Comparison of ENCODE assay signal across 12 cellular contexts in genomic region chr19:38695319-38695683, GRCh38. TPM values are rescaled to one million over a fixed set of nuclear protein-coding genes. Genes with fewer than 3 reads are reported as not detected.
DNase-seq lines count a peak whose midpoint lies in the region; ATAC-seq, FAIRE-seq and TF ChIP-seq lines count a peak whose summit lies in the region.
"Had no signal": no experiment of that assay in that cellular context is flagged by ENCODE, and none has a peak within 500 bp of the region (broad histone marks: within the 10 kb centered on the region; RNA-seq: fewer than 3 reads in every experiment).

No MANE protein-coding gene starts in this region.

- ATAC-seq in A549 (no peak), natural killer cell (no peak), HG02884 (IDR thresholded peaks at IDR 0.05; ENCODE audit: unreplicated experiment) (no peak), GM19455 (IDR thresholded peaks at IDR 0.05; ENCODE audit: unreplicated experiment) (no peak)
- ATAC-seq in activated CD4-positive, CD25-positive, alpha-beta regulatory T cell treated with anti-CD3 and anti-CD28 coated beads, Interleukin-2, amount 50 U/mL, for 24 hours = no peak

- H3K9me3 Mint-ChIP-seq in dendritic cell treated with granulocyte-macrophage colony-stimulating factor and Interleukin-4, amounts not matched to agents 40 ng/mL and 50 ng/mL, for 4 days = no peaks in the 10 kb centered on the region
- H3K9me3 Mint-ChIP-seq in natural killer cell = no peaks in the 10 kb centered on the region

- 87% methylated on average over 9 of the region's 9 CpGs for WGBS in A549 (ENCODE audit: missing lambda C conversion rate)

- intact Hi-C loops in dendritic cell treated with granulocyte-macrophage colony-stimulating factor and Interleukin-4, amounts not matched to agents 40 ng/mL and 50 ng/mL, for 4 days (cut with micrococcal nuclease) = no loop called here
- intact Hi-C loops in natural killer cell (cut with micrococcal nuclease) = loop anchor here (5.0 kb wide), 1 partner anchor 37 kb away; no protein-coding TSS in a partner anchor

- FAIRE-seq in A549 (lab: Jason Lieb, UNC) = peak; percentile 85

- peaks cover 92% of the 10 kb centered on the region for H3K4me1 Mint-ChIP-seq in dendritic cell treated with granulocyte-macrophage colony-stimulating factor and Interleukin-4, amounts not matched to agents 40 ng/mL and 50 ng/mL, for 4 days (ENCODE audit: low read depth)
- peaks cover 90 to 93% of the 10 kb centered on the region in 2 donors for H3K4me1 Mint-ChIP-seq in natural killer cell

- H3K4me1 ChIP-seq in A549 = peaks cover 100% of the 10 kb centered on the region

- peak overlapping the region; percentile 85 for H3K27ac Mint-ChIP-seq in dendritic cell treated with granulocyte-macrophage colony-stimulating factor and Interleukin-4, amounts not matched to agents 40 ng/mL and 50 ng/mL, for 4 days
- peak overlapping the region; percentile 89 to 93 for H3K27ac Mint-ChIP-seq in natural killer cell

- no peaks in the 10 kb centered on the region for H3K9me3 ChIP-seq in A549

- no peak overlapping the region for H3K4me2 ChIP-seq in A549

- no peak overlapping the region for H3K4me3 ChIP-seq in A549

- POLR2A ChIA-PET in A549 (lab: Yijun Ruan, JAX) = no interaction called here

- TF ChIP-seq EP300 in A549 (IDR thresholded peaks at IDR 0.05) = no peak

- TF ChIP-seq CTCF in A549 (IDR thresholded peaks at IDR 0.05) = no peak
- no peak for TF ChIP-seq CTCF in natural killer cell (IDR thresholded peaks at IDR 0.05)

- peak overlapping the region; percentile 93 to 94 for H3K27ac ChIP-seq in A549
- H3K27ac ChIP-seq: C4-2B had no signal

- TF ChIP-seq RAD21 in A549 (conservative IDR thresholded peaks at IDR 0.05 in 1 of 2, IDR thresholded peaks at IDR 0.05 in 1 of 2) = no peak

- no peaks in the 10 kb centered on the region for H3K27me3 Mint-ChIP-seq in dendritic cell treated with granulocyte-macrophage colony-stimulating factor and Interleukin-4, amounts not matched to agents 40 ng/mL and 50 ng/mL, for 4 days
- H3K27me3 Mint-ChIP-seq in natural killer cell (ENCODE audit: low read depth in 2 of 2) = no peaks in the 10 kb centered on the region

- CTCF ChIA-PET in A549 (lab: Yijun Ruan, JAX) = interaction anchor here (0.8 to 33.1 kb wide), 9 partner anchors 10 to 235 kb away, joined by 3 to 764 read pairs (median 3); partner anchors contain the start of genes MRPS12 and SARS2

- H3K36me3 Mint-ChIP-seq in dendritic cell treated with granulocyte-macrophage colony-stimulating factor and Interleukin-4, amounts not matched to agents 40 ng/mL and 50 ng/mL, for 4 days (ENCODE audit: low read depth) = peaks cover 55% of the 10 kb centered on the region
- H3K36me3 Mint-ChIP-seq in natural killer cell = no peaks in the 10 kb centered on the region

- DNase-seq in A549 (ENCODE audit: low read depth in 1 of 2, low spot score in 1 of 2) = no peak
- DNase-seq in Kasumi-1 (lab: John Stamatoyannopoulos, UW) = peak; percentile 5 to 14
- DNase-seq in natural killer cell = no peak
- no peak for DNase-seq in kidney glomerular epithelial cell (lab: John Stamatoyannopoulos, UW)
- DNase-seq: effector memory CD4-positive, alpha-beta T cell; midbrain; NCI-H774 had no signal

- peak overlapping the region; percentile 66 for H3K4me3 Mint-ChIP-seq in dendritic cell treated with granulocyte-macrophage colony-stimulating factor and Interleukin-4, amounts not matched to agents 40 ng/mL and 50 ng/mL, for 4 days
- H3K4me3 Mint-ChIP-seq in natural killer cell = peak overlapping the region; percentile 75

- TF ChIP-seq POLR2A in A549 (IDR thresholded peaks at IDR 0.05; ENCODE audit: low read length) = no peak

TF ChIP-seq in A549, 52 proteins besides CTCF, POLR2A, EP300 and RAD21:
- TF ChIP-seq SREBF2 (IDR thresholded peaks at IDR 0.05) (no peak), CEBPB (IDR thresholded peaks at IDR 0.05) (no peak), KDM5A (IDR thresholded peaks at IDR 0.05) (no peak), ZFP36 (IDR thresholded peaks at IDR 0.05; ENCODE audit: borderline replicate concordance, partially characterized antibody) (no peak), RARB (CRISPR knock-in tag; IDR thresholded peaks at IDR 0.05) (no peak; the same call in 1 of the 2 replicates), HEYL (CRISPR knock-in tag; IDR thresholded peaks at IDR 0.05) (no peak), ATOH8 (CRISPR knock-in tag; IDR thresholded peaks at IDR 0.05; ENCODE audit: low read depth) (no peak), KDM1A (IDR thresholded peaks at IDR 0.05; ENCODE audit: low read depth) (no peak), CBX8 (IDR thresholded peaks at IDR 0.05) (no peak), RNF2 (IDR thresholded peaks at IDR 0.05; ENCODE audit: borderline replicate concordance, low read depth) (no peak), BCL3 (IDR thresholded peaks at IDR 0.05) (no peak), PHF8 (IDR thresholded peaks at IDR 0.05; ENCODE audit: borderline replicate concordance, low read depth) (no peak), CHD4 (IDR thresholded peaks at IDR 0.05; ENCODE audit: borderline replicate concordance) (no peak), ZSCAN20 (CRISPR knock-in tag; IDR thresholded peaks at IDR 0.05) (no peak)

RNA-seq across cellular contexts. Expression of gene ACTN4, which starts 47.9 kb away (rescaled TPM):
- 605 and 614 TPM in 2 replicates for polyA plus RNA-seq in A549 (2011; rRNA removed)
- 1,005 and 1,074 TPM in 2 replicates for polyA plus RNA-seq in A549 (2012; cell fraction: cytosol; rRNA removed)
- polyA plus RNA-seq in A549 (2012; cell fraction: nucleus; rRNA removed) = 3,482 and 4,263 TPM in 2 replicates
- 967 to 1,087 TPM (median 1,011 TPM) in 3 replicates for polyA plus RNA-seq in A549 (2017; fragmentation: RNase III; extraction: RNeasy Plus Mini Kit Qiagen cat#74134 plus additional on column Dnase treatment)
- 488 and 611 TPM in 2 replicates for polyA minus RNA-seq in A549 (2011; rRNA and poly(A)+ RNA removed)
- total RNA-seq in natural killer cell = 100 to 1,000 TPM; 443 to 595 (median 541) TPM

RNA-seq across cellular contexts. Expression of gene CAPN12, which starts 49.0 kb away (rescaled TPM):
- polyA plus RNA-seq in A549 (2011; rRNA removed) (10.0 and 12.3 TPM in 2 replicates), A549 (2017; fragmentation: RNase III; extraction: RNeasy Plus Mini Kit Qiagen cat#74134 plus additional on column Dnase treatment) (8.6 to 11.7 TPM (median 11.0 TPM) in 3 replicates)
- 10.0 and 10.2 TPM in 2 replicates for polyA plus RNA-seq in A549 (2012; cell fraction: cytosol; rRNA removed)
- polyA plus RNA-seq in A549 (2012; cell fraction: nucleus; rRNA removed) = 33.2 and 34.8 TPM in 2 replicates
- polyA minus RNA-seq in A549 (2011; rRNA and poly(A)+ RNA removed) = 3.2 and 7.1 TPM in 2 replicates
- 10 to 100 TPM in 2 of 3 donors, 1 to 10 TPM in 1; 7.4 to 51.0 (median 26.7) TPM for total RNA-seq in natural killer cell

Comparison
In these comparisons a context has a peak if more than half of its experiments do, and no peak if none do; other contexts are left out.
1. DNase-seq: peak in Kasumi-1 (2 of 2); none in A549 (0 of 2), natural killer cell (single experiment) and kidney glomerular epithelial cell (single experiment).